8 cellular contexts compared by ENCODE assay signal in the genomic region with DNA sequence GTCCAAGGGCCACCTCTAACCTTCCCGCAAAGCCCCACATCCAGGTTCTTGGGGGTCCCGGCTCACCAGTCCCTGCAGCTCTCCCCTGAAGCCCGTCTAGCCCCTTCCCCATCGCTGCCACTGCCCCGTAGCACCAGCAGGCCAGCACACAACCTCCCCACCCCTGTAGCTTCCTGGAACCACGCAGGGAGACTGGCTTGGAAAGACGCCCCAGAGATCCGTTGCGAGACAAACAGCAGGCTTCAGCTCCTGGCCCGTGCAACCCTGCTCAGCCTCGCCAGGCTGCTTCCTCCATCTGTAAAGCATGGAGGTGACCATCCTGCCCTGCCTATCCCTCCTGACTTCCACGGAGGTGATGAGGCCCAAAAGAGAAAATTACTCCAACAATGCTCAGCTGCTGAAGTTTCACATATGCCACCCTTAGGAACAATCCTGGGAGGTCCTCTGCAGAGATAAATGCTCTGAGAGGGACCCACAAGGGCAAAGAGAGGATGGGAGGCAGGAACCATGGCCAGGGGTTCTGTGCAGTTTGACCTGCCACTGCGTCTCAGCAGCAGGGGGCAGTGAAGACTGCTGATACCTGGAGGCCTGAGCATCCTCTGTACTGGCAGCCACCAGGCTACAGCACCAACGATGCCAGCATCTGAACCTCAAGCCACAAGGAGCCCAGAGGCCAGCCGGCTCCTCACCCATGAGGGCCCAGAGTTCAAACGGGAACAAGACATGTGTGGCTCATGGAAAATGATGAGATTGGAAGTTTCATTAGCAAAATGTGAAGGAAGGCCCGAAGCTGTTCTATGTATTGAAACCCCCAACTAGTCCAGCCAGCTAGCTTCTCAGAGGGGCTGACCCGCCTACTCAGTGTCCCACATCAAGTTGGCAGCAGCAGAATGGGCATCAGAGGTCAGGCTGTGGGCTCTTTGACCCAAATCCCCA. TPM values are rescaled to one million over a fixed set of nuclear protein-coding genes. Genes with fewer than 3 reads are reported as not detected.
DNase-seq lines count a peak whose midpoint lies in the region; TF ChIP-seq lines count a peak whose summit lies in the region.

No MANE protein-coding gene starts in this region.

- no peaks in the 10 kb centered on the region for H3K9me3 ChIP-seq in MG63

- H3K27me3 ChIP-seq in MG63: no peaks in the 10 kb centered on the region

- DNase-seq in DMS 273 (lab: John Stamatoyannopoulos, UW; ENCODE audit: unreplicated experiment): peak; percentile 44
- DNase-seq in DMS 273 treated with DMSO at 0.1 percent for 48 hours (lab: John Stamatoyannopoulos, UW): no peak
- peak; percentile 64 for DNase-seq in activated CD4-positive, alpha-beta T cell treated with anti-CD3 and anti-CD28 coated beads, Interleukin-2, amount 50 U/mL, for 1 hour
- no peak for DNase-seq in fibroblast of villous mesenchyme (ENCODE audit: low read depth)
- peak in 2 of 3 experiments; percentile 20 to 34 for DNase-seq in stimulated activated CD4-positive, alpha-beta T cell treated with anti-CD3 and anti-CD28 coated beads, TNF-alpha, amount 100 ng/mL, for 24 hours (ENCODE audit: low read depth in 3 of 3)
- DNase-seq in NCI-H748 (lab: John Stamatoyannopoulos, UW; ENCODE audit: unreplicated experiment): no peak
- DNase-seq in MG63: no peak
- no peak for DNase-seq in NCI-H2227 (lab: John Stamatoyannopoulos, UW; ENCODE audit: unreplicated experiment)

- TF ChIP-seq CTCF in fibroblast of villous mesenchyme (IDR thresholded peaks at IDR 0.05; ENCODE audit: insufficient read depth, low read depth, low read length): peak; percentile 31

- H3K4me3 ChIP-seq in fibroblast of villous mesenchyme (ENCODE audit: low read depth, low read length): no peak overlapping the region
- no peak overlapping the region for H3K4me3 ChIP-seq in MG63

- H3K36me3 ChIP-seq in MG63: no peaks in the 10 kb centered on the region

RNA-seq across cellular contexts. Expression of a gene that starts 16.1 kb away (rescaled TPM):
- 44.8 and 53.5 TPM in 2 replicates for total RNA-seq in fibroblast of villous mesenchyme
- total RNA-seq in MG63 (2014; rRNA removed; shearing (Covaris generic); ENCODE audit: low replicate concordance): 17.8 and 26.5 TPM in 2 replicates

RNA-seq across cellular contexts. Expression of a gene that starts 25.0 kb away (rescaled TPM):
- under 0.01 TPM in 1 of 2 replicates, not detected in the other for total RNA-seq in fibroblast of villous mesenchyme
- total RNA-seq in MG63 (2014; rRNA removed; shearing (Covaris generic); ENCODE audit: low replicate concordance): not detected in 2 replicates

RNA-seq across cellular contexts. Expression of a gene that starts 38.3 kb away (rescaled TPM):
- total RNA-seq in fibroblast of villous mesenchyme: 10.6 and 12.5 TPM in 2 replicates
- 19.0 and 19.5 TPM in 2 replicates for total RNA-seq in MG63 (2014; rRNA removed; shearing (Covaris generic); ENCODE audit: low replicate concordance)

RNA-seq across cellular contexts. Expression of a gene that starts 44.0 kb away (rescaled TPM):
- not detected in 2 replicates for total RNA-seq in fibroblast of villous mesenchyme
- not detected in 2 replicates for total RNA-seq in MG63 (2014; rRNA removed; shearing (Covaris generic); ENCODE audit: low replicate concordance)

Comparison
In these comparisons a context has a peak if more than half of its experiments do, and no peak if none do; other contexts are left out.
1. DNase-seq: peak in DMS 273 (single experiment), activated CD4-positive, alpha-beta T cell treated with anti-CD3 and anti-CD28 coated beads, Interleukin-2, amount 50 U/mL, for 1 hour (single experiment) and stimulated activated CD4-positive, alpha-beta T cell treated with anti-CD3 and anti-CD28 coated beads, TNF-alpha, amount 100 ng/mL, for 24 hours (2 of 3); none in DMS 273 treated with DMSO at 0.1 percent for 48 hours (single experiment), fibroblast of villous mesenchyme (single experiment), NCI-H748 (single experiment), MG63 (single experiment) and NCI-H2227 (single experiment).